ENCODE assay signal across 8 cellular contexts in genomic region chr17:50865060-50865867, GRCh38.
DNase-seq lines count a peak whose midpoint lies in the region; ATAC-seq and TF ChIP-seq lines count a peak whose summit lies in the region.

No MANE protein-coding gene starts in this region.

- no peaks in the 10 kb centered on the region for H3K27me3 ChIP-seq in mucosa of rectum (ENCODE audit: control insufficient read depth in 2 of 2, insufficient read depth in 2 of 2, low read length in 2 of 2)

- DNase-seq in activated T-cell treated with anti-CD3 and anti-CD28 coated beads for 1 hour (ENCODE audit: low read depth) = peak; percentile 37
- no peak for DNase-seq in activated T-cell treated with anti-CD3 and anti-CD28 coated beads for 4 hours
- peak; percentile 82 for DNase-seq in NCI-H82 (lab: John Stamatoyannopoulos, UW)
- peak; percentile 72 for DNase-seq in activated CD8-positive, alpha-beta memory T cell treated with anti-CD3 and anti-CD28 coated beads, Interleukin-2, amount 50 U/mL, for 48 hours
- peak; percentile 77 to 84 for DNase-seq in erythroblast (lab: John Stamatoyannopoulos, UW)
- peak; percentile 38 for DNase-seq in stimulated activated naive CD4-positive, alpha-beta T cell treated with Interleukin-2 at 50 U/mL for 16 hours (lab: John Stamatoyannopoulos, UW)

- peak overlapping the region; percentile 96 to 97 for H3K4me3 ChIP-seq in mucosa of rectum (ENCODE audit: low read length in 2 of 2)

- H3K4me1 ChIP-seq in mucosa of rectum (ENCODE audit: control insufficient read depth in 2 of 2, insufficient read depth in 2 of 2, low read length in 2 of 2) = peaks cover 6 to 21% of the 10 kb centered on the region in 2 donors

- ATAC-seq in HG03103 (IDR thresholded peaks at IDR 0.05; ENCODE audit: low read depth, unreplicated experiment) = peak; percentile 10

- peak; percentile 49 for TF ChIP-seq POLR2A in erythroblast (IDR thresholded peaks at IDR 0.05; ENCODE audit: low read length)

- H3K36me3 ChIP-seq in mucosa of rectum (ENCODE audit: control insufficient read depth in 2 of 2, insufficient read depth in 2 of 2, low read length in 2 of 2) = peaks cover 13 to 27% of the 10 kb centered on the region in 2 donors

- peak overlapping the region; percentile 97 to 98 for H3K27ac ChIP-seq in mucosa of rectum (ENCODE audit: low read depth in 2 of 2, low read length in 2 of 2)

- peak overlapping the region; percentile 89 to 99 for H3K9ac ChIP-seq in mucosa of rectum (ENCODE audit: low read depth in 1 of 2, low read length in 2 of 2)

- no peaks in the 10 kb centered on the region for H3K9me3 ChIP-seq in mucosa of rectum (ENCODE audit: control insufficient read depth in 2 of 2, low read length in 2 of 2)
